In the genomic region with DNA sequence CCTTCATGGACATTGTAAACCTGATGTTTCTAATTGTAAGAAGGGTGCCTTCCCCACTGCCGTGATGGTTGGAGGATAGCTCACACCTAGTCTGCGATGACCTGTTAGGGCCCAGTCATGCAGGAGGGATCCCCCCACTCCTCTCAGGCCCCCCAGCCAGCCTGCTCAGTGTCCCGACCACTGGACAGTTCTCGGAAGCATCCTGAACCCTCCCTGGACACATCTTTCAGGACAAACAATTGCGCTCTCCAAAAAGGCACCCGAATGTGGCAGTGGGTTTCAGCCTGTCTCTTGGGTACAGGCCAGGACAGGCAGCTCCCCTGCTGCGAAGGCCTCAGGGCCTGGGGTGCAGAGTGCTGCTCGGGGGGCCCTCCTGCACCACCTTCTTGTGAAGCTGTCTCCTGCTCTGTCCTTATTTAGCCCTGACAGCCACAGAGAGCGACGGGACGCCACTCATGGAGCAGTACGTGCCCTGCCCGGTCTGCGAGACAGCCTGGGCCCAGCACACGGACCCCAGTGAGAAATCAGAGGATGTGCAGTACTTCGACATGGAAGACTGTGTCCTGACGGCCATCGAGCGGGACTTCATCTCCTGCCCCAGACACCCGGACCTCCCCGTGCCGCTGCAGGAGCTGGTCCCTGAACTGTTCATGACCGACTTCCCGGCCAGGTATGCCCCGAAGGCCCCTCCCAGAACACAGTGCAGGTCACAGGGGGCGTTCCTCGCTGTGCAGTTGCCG, we compare ENCODE assay signal across 24 cellular contexts.
DNase-seq lines count a peak whose midpoint lies in the region; ATAC-seq and TF ChIP-seq lines count a peak whose summit lies in the region.
"Had no signal": no experiment of that assay in that cellular context is flagged by ENCODE, and none has a peak within 500 bp of the region (broad histone marks: within the 10 kb centered on the region; RNA-seq: fewer than 3 reads in every experiment).

No MANE protein-coding gene starts in this region.

- H3K36me3 ChIP-seq in BE2C, result no peaks in the 10 kb centered on the region

- no peaks in the 10 kb centered on the region for H3K36me3 Mint-ChIP-seq in activated CD4-positive, alpha-beta memory T cell treated with anti-CD3 and anti-CD28 coated beads, Interleukin-2, amount 10 ng/mL, durations not matched to agents 7 days and 5 days (ENCODE audit: low read depth)
- H3K36me3 Mint-ChIP-seq in osteocyte (ENCODE audit: unreplicated experiment), result peaks cover 9% of the 10 kb centered on the region

- H3K9me3 ChIP-seq in BE2C, result no peaks in the 10 kb centered on the region
- H3K9me3 ChIP-seq: gastroesophageal sphincter, lower lobe of right lung, suprapubic skin had no signal

- H3K4me3 ChIP-seq in BE2C (ENCODE audit: low read depth, low read length), result no peak overlapping the region
- H3K4me3 ChIP-seq: gastroesophageal sphincter, lower lobe of right lung, suprapubic skin had no signal

- POLR2A ChIA-PET in activated CD4-positive, alpha-beta memory T cell treated with anti-CD3 and anti-CD28 coated beads, Interleukin-2, amount 10 ng/mL, durations not matched to agents 7 days and 5 days (lab: Charles Lee), result no interaction called here

- no peaks in the 10 kb centered on the region for H3K9me3 Mint-ChIP-seq in activated CD4-positive, alpha-beta memory T cell treated with anti-CD3 and anti-CD28 coated beads, Interleukin-2, amount 10 ng/mL, durations not matched to agents 7 days and 5 days
- no peaks in the 10 kb centered on the region for H3K9me3 Mint-ChIP-seq in osteocyte (ENCODE audit: unreplicated experiment)
- H3K9me3 Mint-ChIP-seq: activated naive CD4-positive, alpha-beta T cell treated with anti-CD3 and anti-CD28 coated beads for 36 hours; activated T-cell treated with anti-CD3 and anti-CD28 coated beads, Interleukin-2, amount 50 U/mL, for 72 hours; stimulated activated naive B cell treated with anti-CD40 and anti-IgM and Interleukin-4, amounts not matched to agents 10 μg/mL and 1 μg/mL and 100 μg/mL, for 72 hours had no signal

- H3K27me3 Mint-ChIP-seq in activated CD4-positive, alpha-beta memory T cell treated with anti-CD3 and anti-CD28 coated beads, Interleukin-2, amount 10 ng/mL, durations not matched to agents 7 days and 5 days, result peaks cover 10% of the 10 kb centered on the region
- no peaks in the 10 kb centered on the region for H3K27me3 Mint-ChIP-seq in osteocyte (ENCODE audit: unreplicated experiment)
- H3K27me3 Mint-ChIP-seq: stimulated activated naive B cell treated with anti-CD40 and anti-IgM and Interleukin-4, amounts not matched to agents 10 μg/mL and 1 μg/mL and 100 μg/mL, for 72 hours had no signal

- DNase-seq in BE2C, result peak; percentile 2
- DNase-seq in activated CD4-positive, alpha-beta memory T cell treated with anti-CD3 and anti-CD28 coated beads, Interleukin-2, amount 10 ng/mL, durations not matched to agents 7 days and 5 days, result peak; percentile 14
- peak; percentile 25 for DNase-seq in islet precursor cell
- peak; percentile 57 for DNase-seq in osteocyte (ENCODE audit: extremely low spot score, unreplicated experiment)
- no peak for DNase-seq in NCI-H1930 (lab: John Stamatoyannopoulos, UW)
- no peak for DNase-seq in hippocampal formation (lab: John Stamatoyannopoulos, UW)
- DNase-seq: ACHN; activated naive CD4-positive, alpha-beta T cell treated with anti-CD3 and anti-CD28 coated beads for 36 hours; activated T-cell treated with anti-CD3 and anti-CD28 coated beads, Interleukin-2, amount 50 U/mL, for 72 hours; amniotic stem cell; C1 segment of cervical spinal cord; lower lobe of right lung; NCI-H1105; NCI-H446; nucleus accumbens; SHP77 treated with DMSO at 0.1 percent for 48 hours; stimulated activated CD4-positive, alpha-beta T cell treated with anti-CD3 and anti-CD28 coated beads, Interleukin-4, amount 100 ng/mL, for 1 hour; stimulated activated naive B cell treated with anti-CD40 and anti-IgM and Interleukin-4, amounts not matched to agents 10 μg/mL and 1 μg/mL and 100 μg/mL, for 72 hours had no signal

- ATAC-seq in HG03521 (IDR thresholded peaks at IDR 0.05; ENCODE audit: unreplicated experiment) (no peak), GM18498 (IDR thresholded peaks at IDR 0.05; ENCODE audit: unreplicated experiment) (no peak)
- ATAC-seq: activated CD4-positive, CD25-positive, alpha-beta regulatory T cell treated with anti-CD3 and anti-CD28 coated beads, Interleukin-2, amount 50 U/mL, for 24 hours; activated T-cell treated with anti-CD3 and anti-CD28 coated beads, Interleukin-2, amount 50 U/mL, for 72 hours; gastroesophageal sphincter; HCT116; lower lobe of right lung had no signal

- no peak overlapping the region for H3K4me3 Mint-ChIP-seq in activated CD4-positive, alpha-beta memory T cell treated with anti-CD3 and anti-CD28 coated beads, Interleukin-2, amount 10 ng/mL, durations not matched to agents 7 days and 5 days
- no peak overlapping the region for H3K4me3 Mint-ChIP-seq in osteocyte (ENCODE audit: unreplicated experiment)
- H3K4me3 Mint-ChIP-seq: activated naive CD4-positive, alpha-beta T cell treated with anti-CD3 and anti-CD28 coated beads for 36 hours; activated T-cell treated with anti-CD3 and anti-CD28 coated beads, Interleukin-2, amount 50 U/mL, for 72 hours; stimulated activated naive B cell treated with anti-CD40 and anti-IgM and Interleukin-4, amounts not matched to agents 10 μg/mL and 1 μg/mL and 100 μg/mL, for 72 hours had no signal

- H3K4me1 Mint-ChIP-seq in activated CD4-positive, alpha-beta memory T cell treated with anti-CD3 and anti-CD28 coated beads, Interleukin-2, amount 10 ng/mL, durations not matched to agents 7 days and 5 days, result no peaks in the 10 kb centered on the region
- H3K4me1 Mint-ChIP-seq in osteocyte (ENCODE audit: unreplicated experiment), result no peaks in the 10 kb centered on the region

- TF ChIP-seq CTCF in BE2C (IDR thresholded peaks at IDR 0.05; ENCODE audit: low read depth, low read length) (no peak), osteocyte (IDR thresholded peaks at IDR 0.05) (no peak)

- no peaks in the 10 kb centered on the region for H3K4me1 ChIP-seq in BE2C
- H3K4me1 ChIP-seq: gastroesophageal sphincter, lower lobe of right lung, suprapubic skin had no signal

- CTCF ChIA-PET in activated CD4-positive, alpha-beta memory T cell treated with anti-CD3 and anti-CD28 coated beads, Interleukin-2, amount 10 ng/mL, durations not matched to agents 7 days and 5 days (lab: Charles Lee), result no interaction called here

- no peaks in the 10 kb centered on the region for H3K27me3 ChIP-seq in BE2C
- H3K27me3 ChIP-seq: gastroesophageal sphincter, suprapubic skin had no signal

- no peak overlapping the region for H3K27ac Mint-ChIP-seq in activated CD4-positive, alpha-beta memory T cell treated with anti-CD3 and anti-CD28 coated beads, Interleukin-2, amount 10 ng/mL, durations not matched to agents 7 days and 5 days
- H3K27ac Mint-ChIP-seq in osteocyte (ENCODE audit: unreplicated experiment), result no peak overlapping the region
- H3K27ac Mint-ChIP-seq: activated naive CD4-positive, alpha-beta T cell treated with anti-CD3 and anti-CD28 coated beads for 36 hours; activated T-cell treated with anti-CD3 and anti-CD28 coated beads, Interleukin-2, amount 50 U/mL, for 72 hours; stimulated activated naive B cell treated with anti-CD40 and anti-IgM and Interleukin-4, amounts not matched to agents 10 μg/mL and 1 μg/mL and 100 μg/mL, for 72 hours had no signal

Comparison
In these comparisons a context has a peak if more than half of its experiments do, and no peak if none do; other contexts are left out.
1. DNase-seq: peak in BE2C (single experiment), activated CD4-positive, alpha-beta memory T cell treated with anti-CD3 and anti-CD28 coated beads, Interleukin-2, amount 10 ng/mL, durations not matched to agents 7 days and 5 days (single experiment), islet precursor cell (single experiment) and osteocyte (single experiment); none in NCI-H1930 (0 of 2) and hippocampal formation (0 of 2).